Comparison of ENCODE assay signal across 10 cellular contexts in the genomic region with DNA sequence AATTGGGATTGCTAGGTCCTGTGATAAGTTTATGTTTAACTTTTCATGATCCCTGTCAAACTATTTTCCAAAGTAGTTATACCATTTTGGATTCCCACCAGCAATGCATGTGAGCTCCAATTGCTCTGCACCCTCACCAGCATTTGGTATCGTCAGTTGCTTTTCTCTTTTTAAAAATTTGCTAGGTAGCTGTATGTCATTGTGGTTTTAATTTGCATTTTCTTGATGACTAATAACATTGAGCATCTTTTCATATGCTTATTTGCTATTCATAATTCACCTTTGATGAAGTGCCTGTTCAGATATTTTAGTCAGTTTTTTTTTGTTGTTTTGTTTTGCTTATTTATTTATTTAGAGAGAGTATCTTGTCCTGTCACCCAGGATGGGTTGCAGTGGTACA. TPM values are rescaled to one million over a fixed set of nuclear protein-coding genes. Genes with fewer than 3 reads are reported as not detected.
"Had no signal": no experiment of that assay in that cellular context is flagged by ENCODE, and none has a peak within 500 bp of the region (broad histone marks: within the 10 kb centered on the region; RNA-seq: fewer than 3 reads in every experiment).

No MANE protein-coding gene starts in this region.

- H3K36me3 Mint-ChIP-seq: IgD-negative memory B cell had no signal

- H3K27ac Mint-ChIP-seq: GM23338, H9, IgD-negative memory B cell had no signal

- H3K9ac ChIP-seq: KMS-11 had no signal

- DNase-seq: H9, HCEC 1CT, KBM-7 had no signal

- ATAC-seq: GM23338, HepG2 had no signal

- H3K27ac ChIP-seq: HL-60, KMS-11 had no signal

- H2AFZ ChIP-seq: GM23338 had no signal

- H3K9me3 Mint-ChIP-seq: GM23338, IgD-negative memory B cell had no signal

- H3K4me3 ChIP-seq: GM23338 had no signal

- H3K4me1 Mint-ChIP-seq: GM23338, IgD-negative memory B cell had no signal

- H3K4me2 ChIP-seq: GM23338, KMS-11 had no signal

- H3K4me3 Mint-ChIP-seq: GM23338, H9, IgD-negative memory B cell had no signal

RNA-seq across cellular contexts. Expression of a gene that starts 12.5 kb away (rescaled TPM):
- total RNA-seq: H1, H9, HepG2, HT1080 had no signal
